3 cellular contexts compared by ENCODE assay signal in genomic region chr11:107948328-107948727, GRCh38. TPM values are rescaled to one million over a fixed set of nuclear protein-coding genes. Genes with fewer than 3 reads are reported as not detected.
"Had no signal": no experiment of that assay in that cellular context is flagged by ENCODE, and none has a peak within 500 bp of the region (broad histone marks: within the 10 kb centered on the region; RNA-seq: fewer than 3 reads in every experiment).

No MANE protein-coding gene starts in this region.

RNA-seq across cellular contexts. Expression of gene RAB39A, which starts 20.1 kb away (rescaled TPM):
- total RNA-seq: GM23248, HepG2, HFFc6 had no signal
- polyA plus RNA-seq: GM23248, HepG2 had no signal
